8 cellular contexts compared by ENCODE assay signal in the genomic region with DNA sequence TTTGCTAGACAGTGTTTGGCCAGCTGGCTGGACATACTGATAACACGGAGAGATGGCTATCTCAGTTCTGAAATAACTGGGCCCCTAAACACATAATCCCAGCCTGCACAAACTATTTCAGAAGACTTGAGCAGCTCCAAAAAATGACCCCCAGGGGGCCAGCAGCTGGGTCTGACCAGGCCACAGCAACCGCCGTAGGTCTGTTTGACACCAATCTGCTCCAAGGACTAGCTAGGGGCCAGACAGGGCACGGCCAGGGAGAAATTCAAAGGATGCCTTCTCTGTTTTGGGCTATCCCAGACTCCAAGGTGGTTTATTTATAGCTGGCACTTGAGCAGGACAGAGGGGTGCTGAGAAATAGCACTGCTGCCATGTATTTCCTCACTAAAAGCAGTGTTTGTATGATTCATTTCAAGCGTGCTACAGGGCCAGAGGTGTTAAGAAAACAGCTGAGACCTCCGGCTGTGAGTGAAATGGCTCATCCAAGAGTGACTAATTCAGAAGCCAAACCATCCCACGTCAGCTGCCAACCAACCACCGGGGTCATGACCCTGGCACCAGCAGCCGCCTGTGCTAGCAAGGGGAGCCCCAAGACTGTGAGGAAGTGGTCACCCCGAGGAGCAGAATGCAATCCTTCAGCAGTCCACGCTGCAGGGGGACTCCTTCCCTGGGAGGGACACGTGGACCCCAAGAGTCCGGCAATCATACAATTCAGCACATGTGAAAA. TPM values are rescaled to one million over a fixed set of nuclear protein-coding genes. Genes with fewer than 3 reads are reported as not detected.
DNase-seq lines count a peak whose midpoint lies in the region; ATAC-seq and TF ChIP-seq lines count a peak whose summit lies in the region.

No MANE protein-coding gene starts in this region.

- peaks cover 79 to 84% of the 10 kb centered on the region in 2 donors for H3K4me1 ChIP-seq in thyroid gland

- peak overlapping the region; percentile 51 to 94 (median 76) for H3K27ac ChIP-seq in thyroid gland

- H3K4me3 ChIP-seq in epithelial cell of proximal tubule (ENCODE audit: low read depth, low read length) (peak overlapping the region; percentile 21), thyroid gland (replicated peaks in 1 of 3) (no peak overlapping the region)

- ATAC-seq in HG02588 (IDR thresholded peaks at IDR 0.05; ENCODE audit: unreplicated experiment): peak; percentile 62
- peak; percentile 83 for ATAC-seq in omental fat pad (ENCODE audit: low FRiP score)

- WGBS in thyroid gland, 2 donors: 41% methylated on average over 8 to 12 of the region's 13 CpGs

- no peaks in the 10 kb centered on the region for H3K9me3 ChIP-seq in thyroid gland

- intact Hi-C loops in thyroid gland (cut with DNase I): no loop called here

- H3K36me3 ChIP-seq in thyroid gland: no peaks in the 10 kb centered on the region

- TF ChIP-seq POLR2A in thyroid gland (IDR thresholded peaks at IDR 0.05): no peak

- TF ChIP-seq CTCF in GM12873 (IDR thresholded peaks at IDR 0.05; ENCODE audit: insufficient read depth, low read depth, low read length, missing control alignments): peak; percentile 13
- TF ChIP-seq CTCF in epithelial cell of proximal tubule (conservative IDR thresholded peaks at IDR 0.05; ENCODE audit: low read depth, low read length): peak; percentile 35
- no peak for TF ChIP-seq CTCF in omental fat pad (IDR thresholded peaks at IDR 0.05)
- TF ChIP-seq CTCF in thyroid gland (IDR thresholded peaks at IDR 0.05): no peak

- no peaks in the 10 kb centered on the region for H3K27me3 ChIP-seq in thyroid gland

- DNase-seq in NCI-H446 treated with DMSO at 0.1 percent for 48 hours (lab: John Stamatoyannopoulos, UW) (peak; percentile 36), epithelial cell of proximal tubule (ENCODE audit: low read depth) (peak; percentile 91), omental fat pad (ENCODE audit: low spot score) (peak; percentile 42), thyroid gland (peak; percentile 41 to 44), NCI-H1436 (lab: John Stamatoyannopoulos, UW) (no peak)
- peak; percentile 70 for DNase-seq in activated CD8-positive, alpha-beta memory T cell treated with anti-CD3 and anti-CD28 coated beads, Interleukin-2, amount 50 U/mL, for 24 hours (ENCODE audit: extremely low read depth)

RNA-seq across cellular contexts. Expression of gene GGA2, which starts 5.7 kb away (rescaled TPM):
- 30.8 and 39.3 TPM in 2 replicates for total RNA-seq in epithelial cell of proximal tubule
- total RNA-seq in omental fat pad: 10 to 100 TPM; 35.5 to 59.3 (median 40.8) TPM
- total RNA-seq in thyroid gland: 100 to 1,000 TPM; 103 to 190 (median 159) TPM

RNA-seq across cellular contexts. Expression of gene COG7, which starts 51.6 kb away (rescaled TPM):
- 6.9 and 9.9 TPM in 2 replicates for total RNA-seq in epithelial cell of proximal tubule
- total RNA-seq in omental fat pad: 10 to 100 TPM; 12.0 to 23.0 (median 13.3) TPM
- total RNA-seq in thyroid gland: 10 to 100 TPM; 27.5 to 35.1 (median 30.8) TPM

RNA-seq across cellular contexts. Expression of gene EARS2, which starts 52.5 kb away (rescaled TPM):
- total RNA-seq in epithelial cell of proximal tubule (39.7 and 41.6 TPM in 2 replicates), omental fat pad (10 to 100 TPM; 18.1 to 24.3 (median 21.4) TPM), thyroid gland (10 to 100 TPM; 30.9 to 54.4 (median 50.7) TPM)

RNA-seq across cellular contexts. Expression of gene UBFD1, which starts 52.9 kb away (rescaled TPM):
- 90.1 and 125 TPM in 2 replicates for total RNA-seq in epithelial cell of proximal tubule
- total RNA-seq in omental fat pad: 10 to 100 TPM; 55.8 to 89.1 (median 66.5) TPM
- 100 to 1,000 TPM in 3 of 4 donors, 10 to 100 TPM in 1; 75.0 to 147 (median 127) TPM for total RNA-seq in thyroid gland

Comparison
In these comparisons a context has a peak if more than half of its experiments do, and no peak if none do; other contexts are left out.
1. CTCF ChIP-seq: peak in GM12873 (single experiment) and epithelial cell of proximal tubule (single experiment); none in omental fat pad (0 of 3) and thyroid gland (0 of 6).